In the genomic region with DNA sequence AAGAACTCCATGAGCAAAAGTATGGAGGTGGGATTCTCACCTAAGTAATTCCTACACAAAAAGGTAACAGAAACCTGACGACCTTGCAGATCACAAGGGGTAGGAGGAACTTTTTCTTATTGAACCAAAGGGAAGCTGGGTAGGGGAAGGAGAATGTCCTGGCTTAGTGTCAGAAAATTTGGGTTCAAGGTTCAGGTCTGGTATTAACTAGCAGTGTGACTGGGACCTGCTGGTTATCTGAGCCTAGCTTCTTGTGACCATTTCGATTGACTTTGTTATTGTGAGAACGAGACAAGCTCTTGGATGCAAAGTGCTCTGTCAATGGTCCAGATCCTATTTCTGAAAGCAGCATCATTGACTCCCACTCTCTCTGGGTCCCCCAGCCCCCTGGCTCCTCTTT, we compare ENCODE assay signal across 21 cellular contexts.
"Had no signal": no experiment of that assay in that cellular context is flagged by ENCODE, and none has a peak within 500 bp of the region (broad histone marks: within the 10 kb centered on the region; RNA-seq: fewer than 3 reads in every experiment).

No MANE protein-coding gene starts in this region.

- H3K4me1 ChIP-seq: prostate gland, upper lobe of right lung had no signal

- H3K36me3 ChIP-seq: prostate gland, right atrium auricular region, stomach, upper lobe of right lung had no signal

- H3K27ac ChIP-seq: foreskin keratinocyte, prostate gland, right atrium auricular region, stomach, upper lobe of right lung had no signal

- FAIRE-seq: colon, islet of Langerhans, TTC549 had no signal

- ATAC-seq: activated CD8-positive, alpha-beta memory T cell treated with anti-CD3 and anti-CD28 coated beads, Interleukin-2, amount 10 ng/mL, durations not matched to agents 7 days and 5 days had no signal

- H3K9me3 Mint-ChIP-seq: activated B cell treated with CpG ODN at 0.5 μM for 24 hours; activated CD4-positive, alpha-beta memory T cell treated with anti-CD3 and anti-CD28 coated beads for 36 hours; activated naive CD8-positive, alpha-beta T cell treated with anti-CD3 and anti-CD28 coated beads, Interleukin-2, amount 10 ng/mL, durations not matched to agents 7 days and 5 days; T-helper 2 cell treated with Interferon-gamma antibody and Interleukin-4, amounts not matched to agents 5 μg/mL and 100 μg/mL, for 36 hours had no signal

- H3K9me3 ChIP-seq: prostate gland, right atrium auricular region, stomach, upper lobe of right lung had no signal

- H3K4me3 ChIP-seq: lung, prostate gland, right atrium auricular region, stomach, upper lobe of right lung had no signal

- H3K27ac Mint-ChIP-seq: activated B cell treated with CpG ODN at 0.5 μM for 24 hours; activated CD4-positive, alpha-beta memory T cell treated with anti-CD3 and anti-CD28 coated beads for 36 hours; activated CD8-positive, alpha-beta memory T cell treated with anti-CD3 and anti-CD28 coated beads, Interleukin-2, amount 10 ng/mL, durations not matched to agents 7 days and 5 days; activated naive CD8-positive, alpha-beta T cell treated with anti-CD3 and anti-CD28 coated beads, Interleukin-2, amount 10 ng/mL, durations not matched to agents 7 days and 5 days had no signal

- H3K36me3 Mint-ChIP-seq: activated CD4-positive, alpha-beta memory T cell treated with anti-CD3 and anti-CD28 coated beads for 36 hours; activated CD8-positive, alpha-beta memory T cell treated with anti-CD3 and anti-CD28 coated beads, Interleukin-2, amount 10 ng/mL, durations not matched to agents 7 days and 5 days; activated naive CD8-positive, alpha-beta T cell treated with anti-CD3 and anti-CD28 coated beads, Interleukin-2, amount 10 ng/mL, durations not matched to agents 7 days and 5 days had no signal

- H3K4me3 Mint-ChIP-seq: activated B cell treated with CpG ODN at 0.5 μM for 24 hours; activated CD4-positive, alpha-beta memory T cell treated with anti-CD3 and anti-CD28 coated beads for 36 hours; activated CD8-positive, alpha-beta memory T cell treated with anti-CD3 and anti-CD28 coated beads, Interleukin-2, amount 10 ng/mL, durations not matched to agents 7 days and 5 days; activated naive CD8-positive, alpha-beta T cell treated with anti-CD3 and anti-CD28 coated beads, Interleukin-2, amount 10 ng/mL, durations not matched to agents 7 days and 5 days; T-helper 2 cell treated with Interferon-gamma antibody and Interleukin-4, amounts not matched to agents 5 μg/mL and 100 μg/mL, for 36 hours had no signal

- DNase-seq: activated B cell treated with CpG ODN at 0.5 μM for 24 hours; activated CD4-positive, alpha-beta memory T cell treated with anti-CD3 and anti-CD28 coated beads for 36 hours; activated CD4-positive, alpha-beta T cell treated with anti-CD3 and anti-CD28 coated beads for 4 hours; activated CD8-positive, alpha-beta memory T cell treated with anti-CD3 and anti-CD28 coated beads, Interleukin-2, amount 10 ng/mL, durations not matched to agents 7 days and 5 days; activated naive CD4-positive, alpha-beta T cell treated with Interleukin-2 at 50 U/mL for 16 hours; activated naive CD8-positive, alpha-beta T cell treated with anti-CD3 and anti-CD28 coated beads, Interleukin-2, amount 10 ng/mL, durations not matched to agents 7 days and 5 days; amygdala; hippocampal formation; midbrain; stimulated activated CD4-positive, alpha-beta T cell treated with anti-CD3 and anti-CD28 coated beads, Interleukin-15, amount 100 ng/mL, for 24 hours; stimulated activated CD4-positive, alpha-beta T cell treated with anti-CD3 and anti-CD28 coated beads, Interleukin-4, amount 100 ng/mL, for 1 hour; stomach; upper lobe of right lung had no signal

- H3K27me3 ChIP-seq: foreskin keratinocyte, right atrium auricular region, upper lobe of right lung had no signal
